1 cellular context compared by ENCODE assay signal in genomic region chr1:93554883-93555872, GRCh38.
TF ChIP-seq lines count a peak whose summit lies in the region.

No MANE protein-coding gene starts in this region.

TF ChIP-seq in SK-N-SH, 30 proteins besides CTCF, POLR2A, EP300 and RAD21 (continued from another document):
- no peak for TF ChIP-seq MAX (IDR thresholded peaks at IDR 0.05; ENCODE audit: low read depth)
